8 cellular contexts compared by ENCODE assay signal in the genomic region with DNA sequence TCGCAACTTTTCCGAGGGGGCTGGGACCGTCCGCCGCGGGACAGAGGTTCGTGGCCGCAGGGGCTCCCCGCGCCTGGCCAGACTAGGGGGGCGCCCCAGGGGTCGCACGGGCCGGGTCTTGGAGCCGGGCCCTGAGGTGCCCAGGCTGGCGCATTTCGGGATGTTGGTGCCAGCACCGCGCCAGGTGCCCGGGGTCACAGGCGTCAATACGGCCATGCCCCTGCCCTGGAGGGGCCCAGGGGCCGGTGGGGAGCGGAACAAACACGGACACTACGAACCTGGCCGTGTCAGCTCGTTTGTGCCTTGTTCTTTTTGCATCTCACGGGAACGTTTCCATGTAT. TPM values are rescaled to one million over a fixed set of nuclear protein-coding genes. Genes with fewer than 3 reads are reported as not detected.
A peak's percentile ranks its signal among the peaks of the same experiment; 100 is the strongest.
DNase-seq lines count a peak whose midpoint lies in the region; ATAC-seq, FAIRE-seq and TF ChIP-seq lines count a peak whose summit lies in the region.

No MANE protein-coding gene starts in this region.

- CTCF ChIA-PET in naive thymus-derived CD4-positive, alpha-beta T cell (lab: Charles Lee) = no interaction called here

- POLR2A ChIA-PET in naive thymus-derived CD4-positive, alpha-beta T cell (lab: Charles Lee) = no interaction called here

- H3K27ac ChIP-seq in colonic mucosa = peak overlapping the region; percentile 24
- H3K27ac ChIP-seq in naive thymus-derived CD4-positive, alpha-beta T cell (ENCODE audit: low read depth, low read length) = no peak overlapping the region

- H3K4me1 ChIP-seq in colonic mucosa (no peaks in the 10 kb centered on the region), mucosa of descending colon (ENCODE audit: low read depth) (peaks cover 5% of the 10 kb centered on the region)
- peaks cover 0 to 10% of the 10 kb centered on the region in 2 donors for H3K4me1 ChIP-seq in naive thymus-derived CD4-positive, alpha-beta T cell (ENCODE audit: control insufficient read depth in 2 of 2, insufficient read depth in 2 of 2, low read length in 2 of 2)

- FAIRE-seq in GM12891 (lab: Jason Lieb, UNC) = no peak

- TF ChIP-seq POLR2A in GM12891 (IDR thresholded peaks at IDR 0.05; ENCODE audit: low read depth, low read length) = no peak

- H3K9me3 ChIP-seq in colonic mucosa (no peaks in the 10 kb centered on the region), mucosa of descending colon (no peaks in the 10 kb centered on the region)
- H3K9me3 ChIP-seq in naive thymus-derived CD4-positive, alpha-beta T cell (ENCODE audit: control insufficient read depth in 2 of 3, low read length in 3 of 3) = no peaks in the 10 kb centered on the region

- TF ChIP-seq CTCF in AG10803 (conservative IDR thresholded peaks at IDR 0.05; ENCODE audit: low read length) = no peak
- TF ChIP-seq CTCF in colonic mucosa (IDR thresholded peaks at IDR 0.05) = no peak
- TF ChIP-seq CTCF in mucosa of descending colon (IDR thresholded peaks at IDR 0.05) = no peak

- H3K36me3 ChIP-seq in colonic mucosa (no peaks in the 10 kb centered on the region), mucosa of descending colon (ENCODE audit: low read depth) (no peaks in the 10 kb centered on the region)
- no peaks in the 10 kb centered on the region for H3K36me3 ChIP-seq in naive thymus-derived CD4-positive, alpha-beta T cell (ENCODE audit: control insufficient read depth in 2 of 3, insufficient read depth in 3 of 3, low read length in 3 of 3)

- H3K27ac Mint-ChIP-seq in naive thymus-derived CD4-positive, alpha-beta T cell = peak overlapping the region in 1 of 9 donors; percentile 90

- peaks cover 0 to 27% (median 3%) of the 10 kb centered on the region in 5 donors for H3K36me3 Mint-ChIP-seq in naive thymus-derived CD4-positive, alpha-beta T cell

- H3K27me3 Mint-ChIP-seq in naive thymus-derived CD4-positive, alpha-beta T cell = peaks cover 21 to 60% (median 53%) of the 10 kb centered on the region in 5 donors

- peak overlapping the region; percentile 8 to 21 for H3K9ac ChIP-seq in colonic mucosa (ENCODE audit: low read depth in 2 of 2, low read length in 2 of 2)

- H3K4me3 ChIP-seq in AG10803 (ENCODE audit: low read length) (peak overlapping the region; percentile 43), colonic mucosa (peak overlapping the region; percentile 41), mucosa of descending colon (no peak overlapping the region)
- peak overlapping the region; percentile 22 for H3K4me3 ChIP-seq in naive thymus-derived CD4-positive, alpha-beta T cell (ENCODE audit: low read length)

- intact Hi-C loops in colonic mucosa (cut with DNase I) (no loop called here), mucosa of descending colon (cut with DNase I, micrococcal nuclease) (no loop called here)
- intact Hi-C loops in naive thymus-derived CD4-positive, alpha-beta T cell (cut with micrococcal nuclease) = loop anchor here in 1 of 2 donors (1.0 to 5.0 kb wide), 5 partner anchors 41 to 299 kb away; a partner anchor contains a TSS

- H3K4me1 Mint-ChIP-seq in naive thymus-derived CD4-positive, alpha-beta T cell = peaks cover 11 to 38% (median 17%) of the 10 kb centered on the region in 7 donors

- H3K9me3 Mint-ChIP-seq in naive thymus-derived CD4-positive, alpha-beta T cell = peaks cover 0 to 7% (median 0%) of the 10 kb centered on the region in 11 donors

- H3K27me3 ChIP-seq in colonic mucosa = peaks cover 20% of the 10 kb centered on the region
- H3K27me3 ChIP-seq in naive thymus-derived CD4-positive, alpha-beta T cell (ENCODE audit: control insufficient read depth in 2 of 2, insufficient read depth in 2 of 2, low read length in 2 of 2) = no peaks in the 10 kb centered on the region

- peak overlapping the region; percentile 68 to 97 (median 76) for H3K4me3 Mint-ChIP-seq in naive thymus-derived CD4-positive, alpha-beta T cell

- ATAC-seq in HG03354 (IDR thresholded peaks at IDR 0.05; ENCODE audit: poor library complexity, severe bottlenecking, unreplicated experiment) (peak; percentile 17), mucosa of descending colon (no peak), GM19467 (IDR thresholded peaks at IDR 0.05; ENCODE audit: unreplicated experiment) (no peak)
- ATAC-seq in naive thymus-derived CD4-positive, alpha-beta T cell = no peak

- no peak for DNase-seq in AG10803 (ENCODE audit: low read depth)
- DNase-seq in colonic mucosa = no peak
- no peak for DNase-seq in naive thymus-derived CD4-positive, alpha-beta T cell
- DNase-seq in mucosa of descending colon = no peak
- no peak for DNase-seq in middle frontal gyrus (ENCODE audit: extremely low spot score, low spot score)
- no peak for DNase-seq in GM12891 (ENCODE audit: insufficient read length, low spot score)

TF ChIP-seq in GM12891, 5 proteins besides CTCF, POLR2A, EP300 and RAD21:
- TF ChIP-seq TAF1 (IDR thresholded peaks at IDR 0.05; ENCODE audit: low read depth, low read length) (no peak), POU2F2 (IDR thresholded peaks at IDR 0.05; ENCODE audit: low read depth, low read length) (no peak), PAX5 (IDR thresholded peaks at IDR 0.05; ENCODE audit: insufficient read depth, low read length, severe bottlenecking) (no peak), SPI1 (IDR thresholded peaks at IDR 0.05; ENCODE audit: low read depth, low read length) (no peak), POLR2AphosphoS5 (IDR thresholded peaks at IDR 0.05; ENCODE audit: low read depth, low read length) (no peak)
TF ChIP-seq in GM12891: peak in this region for 0.

RNA-seq across cellular contexts. Expression of a gene that starts 0.4 kb away (rescaled TPM):
- total RNA-seq in colonic mucosa (1 to 10 TPM in 1 of 2 donors, under 1 TPM in 1; 0.62 to 1.5 TPM), mucosa of descending colon (1 to 10 TPM; 1.2 to 4.9 (median 1.5) TPM)
- total RNA-seq in naive thymus-derived CD4-positive, alpha-beta T cell = 10 to 100 TPM in 1 of 5 experiments, 1 to 10 TPM in 2, under 1 TPM in 2; 0.41 to 10.1 (median 1.3) TPM
- polyA plus RNA-seq in naive thymus-derived CD4-positive, alpha-beta T cell = under 1 TPM in 1 of 2 donors, not detected in 1; 0.33 TPM
- 0.99 TPM for polyA plus RNA-seq in GM12891 (2012; ENCODE audit: low read depth, missing spikeins)

RNA-seq across cellular contexts. Expression of a gene that starts 40.8 kb away (rescaled TPM):
- 10 to 100 TPM; 56.7 to 63.6 TPM for total RNA-seq in colonic mucosa
- 10 to 100 TPM; 35.0 to 57.6 (median 36.4) TPM for total RNA-seq in naive thymus-derived CD4-positive, alpha-beta T cell
- 10 to 100 TPM; 39.9 to 45.1 TPM for polyA plus RNA-seq in naive thymus-derived CD4-positive, alpha-beta T cell
- total RNA-seq in mucosa of descending colon = 10 to 100 TPM; 50.9 to 57.8 (median 53.7) TPM
- polyA plus RNA-seq in GM12891 (2012; ENCODE audit: low read depth, missing spikeins) = 37.2 TPM
